In the genomic region with DNA sequence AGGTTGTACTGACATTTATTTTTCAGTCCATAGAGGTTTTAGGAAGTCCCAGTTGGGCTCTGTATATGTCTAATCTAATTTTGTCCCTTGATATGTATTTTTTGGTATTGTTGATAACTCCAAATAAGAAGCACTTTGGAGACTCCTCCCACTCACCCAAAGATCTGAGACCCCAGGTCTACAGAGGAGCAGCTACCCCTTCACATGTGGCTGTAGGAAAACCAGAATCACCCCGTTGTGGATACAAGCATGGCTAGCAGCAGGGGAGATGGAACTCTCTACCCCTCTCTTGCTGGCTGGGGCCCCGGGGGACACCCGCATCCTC, we compare ENCODE assay signal across 8 cellular contexts. TPM values are rescaled to one million over a fixed set of nuclear protein-coding genes. Genes with fewer than 3 reads are reported as not detected.
A peak's percentile ranks its signal among the peaks of the same experiment; 100 is the strongest.
DNase-seq lines count a peak whose midpoint lies in the region; ATAC-seq and TF ChIP-seq lines count a peak whose summit lies in the region.

No MANE protein-coding gene starts in this region.

- no peaks in the 10 kb centered on the region for H3K36me3 Mint-ChIP-seq in activated CD8-positive, alpha-beta T cell treated with anti-CD3 and anti-CD28 coated beads, Interleukin-2, amount 10 ng/mL, durations not matched to agents 7 days and 5 days (ENCODE audit: low read depth)

- no peak for TF ChIP-seq POLR2A in spleen (IDR thresholded peaks at IDR 0.05)

- H3K4me1 ChIP-seq in HEK293 (ENCODE audit: control insufficient read depth, insufficient read depth, low read length): no peaks in the 10 kb centered on the region
- H3K4me1 ChIP-seq in iPS-15b (ENCODE audit: control insufficient read depth, insufficient read depth, low read length): no peaks in the 10 kb centered on the region
- H3K4me1 ChIP-seq in spleen: peaks cover 12 to 84% (median 61%) of the 10 kb centered on the region in 6 donors
- no peaks in the 10 kb centered on the region for H3K4me1 ChIP-seq in aorta (ENCODE audit: control insufficient read depth in 1 of 2, insufficient read depth in 2 of 2, low read length in 2 of 2)

- peak overlapping the region; percentile 68 for H3K4me3 Mint-ChIP-seq in activated CD8-positive, alpha-beta T cell treated with anti-CD3 and anti-CD28 coated beads, Interleukin-2, amount 10 ng/mL, durations not matched to agents 7 days and 5 days

- no peak overlapping the region for H3K27ac Mint-ChIP-seq in activated CD8-positive, alpha-beta T cell treated with anti-CD3 and anti-CD28 coated beads, Interleukin-2, amount 10 ng/mL, durations not matched to agents 7 days and 5 days

- CTCF ChIA-PET in HEK293 (lab: Yijun Ruan, JAX): no interaction called here
- CTCF ChIA-PET in activated CD8-positive, alpha-beta T cell treated with anti-CD3 and anti-CD28 coated beads, Interleukin-2, amount 10 ng/mL, durations not matched to agents 7 days and 5 days (lab: Charles Lee): no interaction called here

- peaks cover 0 to 13% of the 10 kb centered on the region in 2 experiments; a peak in 1 of 3 replicates for H3K36me3 ChIP-seq in HEK293 (ENCODE audit: control insufficient read depth in 2 of 2, insufficient read depth in 1 of 2, low read length in 2 of 2)
- no peaks in the 10 kb centered on the region for H3K36me3 ChIP-seq in iPS-15b (ENCODE audit: control insufficient read depth, insufficient read depth, low read length)
- H3K36me3 ChIP-seq in spleen: peaks cover 0 to 25% (median 15%) of the 10 kb centered on the region in 6 donors
- H3K36me3 ChIP-seq in aorta (ENCODE audit: control insufficient read depth in 1 of 2, insufficient read depth in 2 of 2, low read length in 1 of 2): no peaks in the 10 kb centered on the region

- POLR2A ChIA-PET in HEK293 (lab: Yijun Ruan, JAX): interaction anchor here (0.7 to 3.0 kb wide), 6 partner anchors 9 to 1104 kb away, joined by 3 to 17 read pairs (median 5); partner anchors contain the start of gene HHEX
- POLR2A ChIA-PET in activated CD8-positive, alpha-beta T cell treated with anti-CD3 and anti-CD28 coated beads, Interleukin-2, amount 10 ng/mL, durations not matched to agents 7 days and 5 days (lab: Charles Lee): no interaction called here

- no peak for TF ChIP-seq CTCF in HEK293 (tag by site-specific recombination; IDR thresholded peaks at IDR 0.05)
- TF ChIP-seq CTCF in spleen (IDR thresholded peaks at IDR 0.05 in 8 of 11, conservative IDR thresholded peaks at IDR 0.05 in 3 of 11): no peak

- peak overlapping the region; percentile 20; the same call in 1 of the 2 replicates for H3K27ac ChIP-seq in HEK293 (ENCODE audit: extremely low read depth, low read depth, low read length)
- H3K27ac ChIP-seq in spleen: peak overlapping the region; percentile 8 to 81 (median 66)
- H3K27ac ChIP-seq in aorta (ENCODE audit: low read depth in 1 of 2, low read length in 2 of 2): peak overlapping the region in 1 of 2 donors; percentile 10

- H3K27me3 ChIP-seq in iPS-15b (ENCODE audit: control insufficient read depth, insufficient read depth, low read length) (peaks cover 77% of the 10 kb centered on the region), spleen (replicated peaks in 1 of 7) (peaks cover 0 to 59% (median 0%) of the 10 kb centered on the region in 7 donors), aorta (ENCODE audit: control insufficient read depth in 1 of 2, insufficient read depth in 2 of 2, low read length in 1 of 2) (no peaks in the 10 kb centered on the region)

- WGBS in spleen, 5 donors: 0 to 3% (median 0%) methylated on average over 1 to 3 of the region's 3 CpGs
- 9 to 12% methylated on average over 3 of the region's 3 CpGs for WGBS in aorta, 2 donors

- H3K4me1 Mint-ChIP-seq in activated CD8-positive, alpha-beta T cell treated with anti-CD3 and anti-CD28 coated beads, Interleukin-2, amount 10 ng/mL, durations not matched to agents 7 days and 5 days (ENCODE audit: low read depth): peaks cover 24% of the 10 kb centered on the region

- peak overlapping the region; percentile 23 for H3K4me3 ChIP-seq in HEK293 (ENCODE audit: low read depth, low read length)
- H3K4me3 ChIP-seq in iPS-15b (ENCODE audit: low read depth, low read length): peak overlapping the region; percentile 84
- H3K4me3 ChIP-seq in spleen: peak overlapping the region; percentile 12 to 67 (median 35)
- peak overlapping the region in 1 of 2 donors; percentile 88 for H3K4me3 ChIP-seq in aorta (ENCODE audit: low read length in 2 of 2)

- no peaks in the 10 kb centered on the region for H3K9me3 ChIP-seq in HEK293 (ENCODE audit: control insufficient read depth, insufficient read depth, low read depth, low read length)
- H3K9me3 ChIP-seq in iPS-15b (ENCODE audit: control insufficient read depth, insufficient read depth, low read length): no peaks in the 10 kb centered on the region
- H3K9me3 ChIP-seq in spleen: no peaks in the 10 kb centered on the region
- H3K9me3 ChIP-seq in aorta (ENCODE audit: control insufficient read depth, low read length): no peaks in the 10 kb centered on the region

- H3K27me3 Mint-ChIP-seq in activated CD8-positive, alpha-beta T cell treated with anti-CD3 and anti-CD28 coated beads, Interleukin-2, amount 10 ng/mL, durations not matched to agents 7 days and 5 days (ENCODE audit: low read depth): peaks cover 67% of the 10 kb centered on the region

- no peak for ATAC-seq in activated CD8-positive, alpha-beta T cell treated with anti-CD3 and anti-CD28 coated beads, Interleukin-2, amount 10 ng/mL, durations not matched to agents 7 days and 5 days
- ATAC-seq in GM21423 (IDR thresholded peaks at IDR 0.05; ENCODE audit: unreplicated experiment): no peak
- ATAC-seq in aorta (ENCODE audit: low FRiP score): no peak
- ATAC-seq in GM18511 (IDR thresholded peaks at IDR 0.05; ENCODE audit: unreplicated experiment): no peak

- H3K9me3 Mint-ChIP-seq in activated CD8-positive, alpha-beta T cell treated with anti-CD3 and anti-CD28 coated beads, Interleukin-2, amount 10 ng/mL, durations not matched to agents 7 days and 5 days (ENCODE audit: insufficient read depth): no peaks in the 10 kb centered on the region

- intact Hi-C loops in spleen (cut with DNase I; ENCODE audit: low total_unique reads): no loop called here
- intact Hi-C loops in aorta (cut with DNase I): loop anchor here in 1 of 2 donors (5.0 to 10.0 kb wide), 2 partner anchors 107 to 146 kb away; partner anchors contain the start of genes EXOC6 and KIF11

- H3K9ac ChIP-seq in iPS-15b (ENCODE audit: low read depth, low read length): no peak overlapping the region

- DNase-seq in activated CD8-positive, alpha-beta T cell treated with anti-CD3 and anti-CD28 coated beads, Interleukin-2, amount 10 ng/mL, durations not matched to agents 7 days and 5 days: no peak
- DNase-seq in spleen: no peak
- no peak for DNase-seq in HT-29 (ENCODE audit: low spot score)
- DNase-seq in aorta: no peak

TF ChIP-seq in HEK293, 187 proteins besides CTCF, POLR2A, EP300 and RAD21:
- no peak for TF ChIP-seq ZXDB (tag by site-specific recombination; IDR thresholded peaks at IDR 0.05)
- TF ChIP-seq, protein P1, sequence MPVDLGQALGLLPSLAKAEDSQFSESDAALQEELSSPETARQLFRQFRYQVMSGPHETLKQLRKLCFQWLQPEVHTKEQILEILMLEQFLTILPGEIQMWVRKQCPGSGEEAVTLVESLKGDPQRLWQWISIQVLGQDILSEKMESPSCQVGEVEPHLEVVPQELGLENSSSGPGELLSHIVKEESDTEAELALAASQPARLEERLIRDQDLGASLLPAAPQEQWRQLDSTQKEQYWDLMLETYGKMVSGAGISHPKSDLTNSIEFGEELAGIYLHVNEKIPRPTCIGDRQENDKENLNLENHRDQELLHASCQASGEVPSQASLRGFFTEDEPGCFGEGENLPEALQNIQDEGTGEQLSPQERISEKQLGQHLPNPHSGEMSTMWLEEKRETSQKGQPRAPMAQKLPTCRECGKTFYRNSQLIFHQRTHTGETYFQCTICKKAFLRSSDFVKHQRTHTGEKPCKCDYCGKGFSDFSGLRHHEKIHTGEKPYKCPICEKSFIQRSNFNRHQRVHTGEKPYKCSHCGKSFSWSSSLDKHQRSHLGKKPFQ (tag by site-specific recombination; IDR thresholded peaks at IDR 0.05): 0 out of 2 replicates have a peak, but pooled peaks have one; percentile 4
- TF ChIP-seq, protein P2, sequence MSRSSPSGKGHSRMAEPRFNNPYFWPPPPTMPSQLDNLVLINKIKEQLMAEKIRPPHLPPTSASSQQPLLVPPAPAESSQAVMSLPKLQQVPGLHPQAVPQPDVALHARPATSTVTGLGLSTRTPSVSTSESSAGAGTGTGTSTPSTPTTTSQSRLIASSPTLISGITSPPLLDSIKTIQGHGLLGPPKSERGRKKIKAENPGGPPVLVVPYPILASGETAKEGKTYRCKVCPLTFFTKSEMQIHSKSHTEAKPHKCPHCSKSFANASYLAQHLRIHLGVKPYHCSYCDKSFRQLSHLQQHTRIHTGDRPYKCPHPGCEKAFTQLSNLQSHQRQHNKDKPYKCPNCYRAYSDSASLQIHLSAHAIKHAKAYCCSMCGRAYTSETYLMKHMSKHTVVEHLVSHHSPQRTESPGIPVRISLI (tag by site-specific recombination; IDR thresholded peaks at IDR 0.05): no peak
- TF ChIP-seq ZNF701 (tag by site-specific recombination; IDR thresholded peaks at IDR 0.05): no peak
- TF ChIP-seq SP3 (tag by site-specific recombination; IDR thresholded peaks at IDR 0.05): no peak
- no peak for TF ChIP-seq ZNF747 (tag by site-specific recombination; IDR thresholded peaks at IDR 0.05)
- TF ChIP-seq REPIN1 (tag by site-specific recombination; IDR thresholded peaks at IDR 0.05; ENCODE audit: low read depth): no peak

RNA-seq across cellular contexts. Expression of gene HHEX, which starts 9.4 kb away (rescaled TPM):
- total RNA-seq in activated CD8-positive, alpha-beta T cell treated with anti-CD3 and anti-CD28 coated beads, Interleukin-2, amount 10 ng/mL, durations not matched to agents 7 days and 5 days: under 1 TPM in 1 of 2 experiments, not detected in 1; 0.13 TPM
- total RNA-seq in spleen: 10 to 100 TPM; 45.9 to 74.3 (median 51.9) TPM
- 10 to 100 TPM; 57.5 to 81.1 (median 79.8) TPM for polyA plus RNA-seq in spleen
- 1.4 and 2.0 TPM in 2 replicates for total RNA-seq in HT-29 (2014; rRNA removed; shearing (Covaris generic))
- total RNA-seq in aorta: 10 to 100 TPM; 11.5 to 22.7 TPM
- polyA plus RNA-seq in aorta: 1 to 10 TPM; 4.5 to 6.3 TPM
